8 cellular contexts compared by ENCODE assay signal in genomic region chr10:22648547-22648961, GRCh38.
A peak's percentile ranks its signal among the peaks of the same experiment; 100 is the strongest.
DNase-seq lines count a peak whose midpoint lies in the region; ATAC-seq and TF ChIP-seq lines count a peak whose summit lies in the region.

No MANE protein-coding gene starts in this region.

- intact Hi-C loops in ascending aorta (cut with DNase I) = no loop called here

- no peaks in the 10 kb centered on the region for H3K9me3 ChIP-seq in ascending aorta

- peak overlapping the region; percentile 66 for H3K4me3 Mint-ChIP-seq in activated CD8-positive, alpha-beta memory T cell treated with anti-CD3 and anti-CD28 coated beads, Interleukin-2, amount 10 ng/mL, durations not matched to agents 7 days and 5 days
- H3K4me3 Mint-ChIP-seq in stimulated activated effector memory CD8-positive, alpha-beta T cell treated with anti-CD3 and anti-CD28 coated beads, Interleukin-12 subunit alpha, Interleukin-12 subunit beta, amount 100 ng/mL, for 72 hours = peak overlapping the region; percentile 81

- peaks cover 90% of the 10 kb centered on the region for H3K4me1 Mint-ChIP-seq in activated CD8-positive, alpha-beta memory T cell treated with anti-CD3 and anti-CD28 coated beads, Interleukin-2, amount 10 ng/mL, durations not matched to agents 7 days and 5 days
- H3K4me1 Mint-ChIP-seq in stimulated activated effector memory CD8-positive, alpha-beta T cell treated with anti-CD3 and anti-CD28 coated beads, Interleukin-12 subunit alpha, Interleukin-12 subunit beta, amount 100 ng/mL, for 72 hours = peaks cover 86% of the 10 kb centered on the region

- H3K27ac Mint-ChIP-seq in activated CD8-positive, alpha-beta memory T cell treated with anti-CD3 and anti-CD28 coated beads, Interleukin-2, amount 10 ng/mL, durations not matched to agents 7 days and 5 days = peak overlapping the region; percentile 97
- H3K27ac Mint-ChIP-seq in stimulated activated effector memory CD8-positive, alpha-beta T cell treated with anti-CD3 and anti-CD28 coated beads, Interleukin-12 subunit alpha, Interleukin-12 subunit beta, amount 100 ng/mL, for 72 hours = peak overlapping the region; percentile 91

- H3K36me3 Mint-ChIP-seq in activated CD8-positive, alpha-beta memory T cell treated with anti-CD3 and anti-CD28 coated beads, Interleukin-2, amount 10 ng/mL, durations not matched to agents 7 days and 5 days = peaks cover 34% of the 10 kb centered on the region
- peaks cover 48% of the 10 kb centered on the region for H3K36me3 Mint-ChIP-seq in stimulated activated effector memory CD8-positive, alpha-beta T cell treated with anti-CD3 and anti-CD28 coated beads, Interleukin-12 subunit alpha, Interleukin-12 subunit beta, amount 100 ng/mL, for 72 hours

- H3K27ac ChIP-seq in ascending aorta = peak overlapping the region in 1 of 2 donors; percentile 45

- no peak for TF ChIP-seq CTCF in ascending aorta (IDR thresholded peaks at IDR 0.05)

- no peaks in the 10 kb centered on the region for H3K27me3 ChIP-seq in ascending aorta

- H3K9me3 Mint-ChIP-seq in activated CD8-positive, alpha-beta memory T cell treated with anti-CD3 and anti-CD28 coated beads, Interleukin-2, amount 10 ng/mL, durations not matched to agents 7 days and 5 days (ENCODE audit: low read depth) = no peaks in the 10 kb centered on the region
- no peaks in the 10 kb centered on the region for H3K9me3 Mint-ChIP-seq in stimulated activated effector memory CD8-positive, alpha-beta T cell treated with anti-CD3 and anti-CD28 coated beads, Interleukin-12 subunit alpha, Interleukin-12 subunit beta, amount 100 ng/mL, for 72 hours

- H3K27me3 Mint-ChIP-seq in activated CD8-positive, alpha-beta memory T cell treated with anti-CD3 and anti-CD28 coated beads, Interleukin-2, amount 10 ng/mL, durations not matched to agents 7 days and 5 days = no peaks in the 10 kb centered on the region

- no peaks in the 10 kb centered on the region for H3K36me3 ChIP-seq in ascending aorta

- peaks cover 4 to 25% of the 10 kb centered on the region in 2 donors for H3K4me1 ChIP-seq in ascending aorta

- no peak for DNase-seq in activated CD8-positive, alpha-beta memory T cell treated with anti-CD3 and anti-CD28 coated beads, Interleukin-2, amount 10 ng/mL, durations not matched to agents 7 days and 5 days
- DNase-seq in activated CD8-positive, alpha-beta memory T cell treated with anti-CD3 and anti-CD28 coated beads for 24 hours = no peak
- DNase-seq in dermis blood vessel endothelial cell (peak; percentile 65), midbrain (lab: John Stamatoyannopoulos, UW) (no peak), ascending aorta (ENCODE audit: low spot score in 2 of 2) (no peak), RKO (ENCODE audit: low spot score) (no peak)
- no peak for DNase-seq in stimulated activated effector memory CD8-positive, alpha-beta T cell treated with anti-CD3 and anti-CD28 coated beads, Interleukin-12 subunit alpha, Interleukin-12 subunit beta, amount 100 ng/mL, for 72 hours (ENCODE audit: low spot score in 2 of 2)

- peak; percentile 8 for ATAC-seq in activated CD8-positive, alpha-beta memory T cell treated with anti-CD3 and anti-CD28 coated beads, Interleukin-2, amount 10 ng/mL, durations not matched to agents 7 days and 5 days
- peak; percentile 38 for ATAC-seq in HG03457 (IDR thresholded peaks at IDR 0.05; ENCODE audit: unreplicated experiment)
- ATAC-seq in stimulated activated effector memory CD8-positive, alpha-beta T cell treated with anti-CD3 and anti-CD28 coated beads, Interleukin-12 subunit alpha, Interleukin-12 subunit beta, amount 100 ng/mL, for 72 hours = no peak

- no peak overlapping the region for H3K4me3 ChIP-seq in ascending aorta

- CTCF ChIA-PET in activated CD8-positive, alpha-beta memory T cell treated with anti-CD3 and anti-CD28 coated beads, Interleukin-2, amount 10 ng/mL, durations not matched to agents 7 days and 5 days (lab: Charles Lee) = interaction anchor here (1.2 to 2.8 kb wide), 3 partner anchors 10 to 20 kb away, joined by 4 to 11 read pairs (median 4); no protein-coding TSS in a partner anchor
